24 cellular contexts compared by ENCODE assay signal in genomic region chr6:122408240-122408639, GRCh38. TPM values are rescaled to one million over a fixed set of nuclear protein-coding genes. Genes with fewer than 3 reads are reported as not detected.
DNase-seq lines count a peak whose midpoint lies in the region; ATAC-seq and TF ChIP-seq lines count a peak whose summit lies in the region.
"Had no signal": no experiment of that assay in that cellular context is flagged by ENCODE, and none has a peak within 500 bp of the region (broad histone marks: within the 10 kb centered on the region; RNA-seq: fewer than 3 reads in every experiment).

No MANE protein-coding gene starts in this region.

- peaks cover 56% of the 10 kb centered on the region for H3K36me3 Mint-ChIP-seq in activated CD4-positive, alpha-beta T cell treated with anti-CD3 and anti-CD28 coated beads for 36 hours (ENCODE audit: low read depth)
- peaks cover 58% of the 10 kb centered on the region for H3K36me3 Mint-ChIP-seq in activated CD8-positive, alpha-beta T cell treated with anti-CD3 and anti-CD28 coated beads, Interleukin-2, amount 10 ng/mL, durations not matched to agents 7 days and 5 days (ENCODE audit: low read depth)
- peaks cover 8 to 11% (median 10%) of the 10 kb centered on the region in 3 donors for H3K36me3 Mint-ChIP-seq in immature natural killer cell

- peaks cover 0 to 38% (median 14%) of the 10 kb centered on the region in 10 experiments; a peak in 14 of 20 replicates for H3K4me1 ChIP-seq in BLaER1 treated with 17β-estradiol and CSF1 and Interleukin-3, amounts not matched to agents 10 nM and 100 nM
- H3K4me1 ChIP-seq in ascending aorta, result no peaks in the 10 kb centered on the region
- H3K4me1 ChIP-seq: BE2C had no signal

- peaks cover 81% of the 10 kb centered on the region for H3K4me1 Mint-ChIP-seq in activated CD4-positive, alpha-beta T cell treated with anti-CD3 and anti-CD28 coated beads for 36 hours
- H3K4me1 Mint-ChIP-seq in activated CD8-positive, alpha-beta T cell treated with anti-CD3 and anti-CD28 coated beads, Interleukin-2, amount 10 ng/mL, durations not matched to agents 7 days and 5 days (ENCODE audit: low read depth), result peaks cover 47% of the 10 kb centered on the region
- peaks cover 23 to 77% of the 10 kb centered on the region in 2 donors for H3K4me1 Mint-ChIP-seq in immature natural killer cell

- H3K4me3 Mint-ChIP-seq in activated CD4-positive, alpha-beta T cell treated with anti-CD3 and anti-CD28 coated beads for 36 hours, result peak overlapping the region; percentile 74
- peak overlapping the region; percentile 66 for H3K4me3 Mint-ChIP-seq in activated CD8-positive, alpha-beta T cell treated with anti-CD3 and anti-CD28 coated beads, Interleukin-2, amount 10 ng/mL, durations not matched to agents 7 days and 5 days
- peak overlapping the region in 4 of 5 donors; percentile 57 to 74 (median 62) for H3K4me3 Mint-ChIP-seq in immature natural killer cell
- H3K4me3 Mint-ChIP-seq: memory B cell, type B pancreatic cell had no signal

- peaks cover 0 to 27% (median 0%) of the 10 kb centered on the region in 11 experiments; a peak in 7 of 22 replicates for H4K20me1 ChIP-seq in BLaER1 treated with 17β-estradiol and CSF1 and Interleukin-3, amounts not matched to agents 10 nM and 100 nM

- no peak overlapping the region for H3K9ac ChIP-seq in BLaER1 treated with 17β-estradiol and CSF1 and Interleukin-3, amounts not matched to agents 10 nM and 100 nM

- no peak for DNase-seq in activated CD4-positive, alpha-beta T cell treated with anti-CD3 and anti-CD28 coated beads for 36 hours
- no peak for DNase-seq in activated CD4-positive, alpha-beta T cell treated with anti-CD3 and anti-CD28 coated beads, Interleukin-2, amount 50 U/mL, for 48 hours
- no peak for DNase-seq in activated CD8-positive, alpha-beta T cell treated with anti-CD3 and anti-CD28 coated beads, Interleukin-2, amount 10 ng/mL, durations not matched to agents 7 days and 5 days
- DNase-seq in immature natural killer cell (no peak), NCI-H82 treated with DMSO at 0.1 percent for 48 hours (lab: John Stamatoyannopoulos, UW; ENCODE audit: unreplicated experiment) (no peak), ascending aorta (ENCODE audit: low spot score in 2 of 2) (no peak)
- DNase-seq: 8988T; activated CD4-positive, CD25-positive, alpha-beta regulatory T cell treated with anti-CD3 and anti-CD28 coated beads, Interleukin-2, amount 50 U/mL, for 72 hours; adrenal gland; BE2C; cortex of kidney; GOT3; NCI-H1092 treated with DMSO at 0.1 percent for 48 hours; NCI-H2029 treated with DMSO at 0.1 percent for 48 hours; NCI-H345; NCI-H82; occipital lobe; stimulated activated CD4-positive, alpha-beta T cell treated with anti-CD3 and anti-CD28 coated beads, Interleukin-2, amount 100 ng/mL, for 48 hours; stimulated activated naive CD4-positive, alpha-beta T cell treated with Interleukin-2 at 50 U/mL for 16 hours had no signal

- no peaks in the 10 kb centered on the region for H3K27me3 ChIP-seq in BLaER1 treated with 17β-estradiol and CSF1 and Interleukin-3, amounts not matched to agents 10 nM and 100 nM
- H3K27me3 ChIP-seq in ascending aorta, result no peaks in the 10 kb centered on the region
- H3K27me3 ChIP-seq: adrenal gland, BE2C had no signal

- no peaks in the 10 kb centered on the region for H3K27me3 Mint-ChIP-seq in activated CD4-positive, alpha-beta T cell treated with anti-CD3 and anti-CD28 coated beads for 36 hours
- H3K27me3 Mint-ChIP-seq in activated CD8-positive, alpha-beta T cell treated with anti-CD3 and anti-CD28 coated beads, Interleukin-2, amount 10 ng/mL, durations not matched to agents 7 days and 5 days (ENCODE audit: low read depth), result no peaks in the 10 kb centered on the region
- H3K27me3 Mint-ChIP-seq in immature natural killer cell (ENCODE audit: low read depth in 3 of 3), result no peaks in the 10 kb centered on the region
- H3K27me3 Mint-ChIP-seq: memory B cell, type B pancreatic cell had no signal

- peak overlapping the region; percentile 99 for H3K27ac Mint-ChIP-seq in activated CD4-positive, alpha-beta T cell treated with anti-CD3 and anti-CD28 coated beads for 36 hours
- H3K27ac Mint-ChIP-seq in activated CD8-positive, alpha-beta T cell treated with anti-CD3 and anti-CD28 coated beads, Interleukin-2, amount 10 ng/mL, durations not matched to agents 7 days and 5 days, result peak overlapping the region; percentile 86
- peak overlapping the region in 4 of 6 donors; percentile 10 to 75 (median 72) for H3K27ac Mint-ChIP-seq in immature natural killer cell
- H3K27ac Mint-ChIP-seq: memory B cell, type B pancreatic cell had no signal

- POLR2A ChIA-PET in activated CD4-positive, alpha-beta T cell treated with anti-CD3 and anti-CD28 coated beads for 36 hours (lab: Charles Lee), result no interaction called here
- POLR2A ChIA-PET in activated CD8-positive, alpha-beta T cell treated with anti-CD3 and anti-CD28 coated beads, Interleukin-2, amount 10 ng/mL, durations not matched to agents 7 days and 5 days (lab: Charles Lee), result interaction anchor here (0.9 to 1.5 kb wide), 2 partner anchors 9 to 63 kb away, joined by 4 to 5 read pairs; partner anchors contain the start of genes HSF2 and SERINC1

- peaks cover 7% of the 10 kb centered on the region for H3K9me3 Mint-ChIP-seq in activated CD4-positive, alpha-beta T cell treated with anti-CD3 and anti-CD28 coated beads for 36 hours (ENCODE audit: low read depth)
- no peaks in the 10 kb centered on the region for H3K9me3 Mint-ChIP-seq in activated CD8-positive, alpha-beta T cell treated with anti-CD3 and anti-CD28 coated beads, Interleukin-2, amount 10 ng/mL, durations not matched to agents 7 days and 5 days (ENCODE audit: insufficient read depth)
- no peaks in the 10 kb centered on the region for H3K9me3 Mint-ChIP-seq in immature natural killer cell
- H3K9me3 Mint-ChIP-seq: memory B cell had no signal

- no peak for TF ChIP-seq CTCF in ascending aorta (IDR thresholded peaks at IDR 0.05)

- H3K4me3 ChIP-seq in BLaER1 treated with 17β-estradiol and CSF1 and Interleukin-3, amounts not matched to agents 10 nM and 100 nM, result no peak overlapping the region
- no peak overlapping the region for H3K4me3 ChIP-seq in ascending aorta
- H3K4me3 ChIP-seq: adrenal gland, smooth muscle cell had no signal

- ATAC-seq in activated CD4-positive, alpha-beta T cell treated with anti-CD3 and anti-CD28 coated beads for 36 hours, result no peak
- ATAC-seq in activated CD8-positive, alpha-beta T cell treated with anti-CD3 and anti-CD28 coated beads, Interleukin-2, amount 10 ng/mL, durations not matched to agents 7 days and 5 days, result no peak
- ATAC-seq in HG02759 (IDR thresholded peaks at IDR 0.05; ENCODE audit: unreplicated experiment), result no peak

- peaks cover 10 to 63% (median 47%) of the 10 kb centered on the region in 11 experiments; a peak in 21 of 22 replicates for H3K36me3 ChIP-seq in BLaER1 treated with 17β-estradiol and CSF1 and Interleukin-3, amounts not matched to agents 10 nM and 100 nM
- peaks cover 3 to 4% of the 10 kb centered on the region in 2 donors for H3K36me3 ChIP-seq in ascending aorta
- H3K36me3 ChIP-seq: adrenal gland had no signal

- CTCF ChIA-PET in activated CD4-positive, alpha-beta T cell treated with anti-CD3 and anti-CD28 coated beads for 36 hours (lab: Charles Lee), result interaction anchor here (0.7 to 1.8 kb wide), 3 partner anchors 9 to 58 kb away, joined by 3 to 6 read pairs (median 3); partner anchors contain the start of gene HSF2
- CTCF ChIA-PET in activated CD8-positive, alpha-beta T cell treated with anti-CD3 and anti-CD28 coated beads, Interleukin-2, amount 10 ng/mL, durations not matched to agents 7 days and 5 days (lab: Charles Lee), result interaction anchor here (1.5 kb wide), 1 partner anchor 9 kb away, joined by 4 read pairs; the partner anchor contains the start of gene HSF2

- H3K27ac ChIP-seq in BLaER1 treated with 17β-estradiol and CSF1 and Interleukin-3, amounts not matched to agents 10 nM and 100 nM, result no peak overlapping the region
- H3K27ac ChIP-seq in ascending aorta, result no peak overlapping the region
- H3K27ac ChIP-seq: adrenal gland had no signal

- peaks cover 0 to 50% (median 26%) of the 10 kb centered on the region in 11 experiments; a peak in 18 of 22 replicates for H3K9me3 ChIP-seq in BLaER1 treated with 17β-estradiol and CSF1 and Interleukin-3, amounts not matched to agents 10 nM and 100 nM (replicated peaks in 1 of 11)
- no peaks in the 10 kb centered on the region for H3K9me3 ChIP-seq in ascending aorta
- H3K9me3 ChIP-seq: adrenal gland, BE2C had no signal

- intact Hi-C loops in activated CD4-positive, alpha-beta T cell treated with anti-CD3 and anti-CD28 coated beads for 36 hours (cut with DNase I, micrococcal nuclease), result loop anchor here (1.0 to 2.0 kb wide), 2 partner anchors 8 to 63 kb away; partner anchors contain the start of gene SERINC1 (in 1 of the 2)
- intact Hi-C loops in ascending aorta (cut with DNase I), result loop anchor here (10.0 kb wide), 1 partner anchor 1073 kb away; the partner anchor contains the start of gene TBC1D32

- H3K4me2 ChIP-seq in BLaER1 treated with 17β-estradiol and CSF1 and Interleukin-3, amounts not matched to agents 10 nM and 100 nM, result peak overlapping the region in 9 of 11 experiments; percentile 3 to 50 (median 33); a peak in 9 of 22 replicates
- H3K4me2 ChIP-seq: smooth muscle cell had no signal

RNA-seq across cellular contexts. Expression of gene HSF2, which starts 8.8 kb away (rescaled TPM):
- 10 to 100 TPM; 18.1 to 20.6 TPM for total RNA-seq in activated CD4-positive, alpha-beta T cell treated with anti-CD3 and anti-CD28 coated beads for 36 hours
- 10 to 100 TPM; 14.6 to 17.6 TPM for total RNA-seq in activated CD8-positive, alpha-beta T cell treated with anti-CD3 and anti-CD28 coated beads, Interleukin-2, amount 10 ng/mL, durations not matched to agents 7 days and 5 days
- polyA plus RNA-seq in immature natural killer cell, result 10 to 100 TPM in 2 of 3 donors, 1 to 10 TPM in 1; 5.3 to 12.2 (median 11.6) TPM
- 26.1 TPM for total RNA-seq in ascending aorta
